In the genomic region with DNA sequence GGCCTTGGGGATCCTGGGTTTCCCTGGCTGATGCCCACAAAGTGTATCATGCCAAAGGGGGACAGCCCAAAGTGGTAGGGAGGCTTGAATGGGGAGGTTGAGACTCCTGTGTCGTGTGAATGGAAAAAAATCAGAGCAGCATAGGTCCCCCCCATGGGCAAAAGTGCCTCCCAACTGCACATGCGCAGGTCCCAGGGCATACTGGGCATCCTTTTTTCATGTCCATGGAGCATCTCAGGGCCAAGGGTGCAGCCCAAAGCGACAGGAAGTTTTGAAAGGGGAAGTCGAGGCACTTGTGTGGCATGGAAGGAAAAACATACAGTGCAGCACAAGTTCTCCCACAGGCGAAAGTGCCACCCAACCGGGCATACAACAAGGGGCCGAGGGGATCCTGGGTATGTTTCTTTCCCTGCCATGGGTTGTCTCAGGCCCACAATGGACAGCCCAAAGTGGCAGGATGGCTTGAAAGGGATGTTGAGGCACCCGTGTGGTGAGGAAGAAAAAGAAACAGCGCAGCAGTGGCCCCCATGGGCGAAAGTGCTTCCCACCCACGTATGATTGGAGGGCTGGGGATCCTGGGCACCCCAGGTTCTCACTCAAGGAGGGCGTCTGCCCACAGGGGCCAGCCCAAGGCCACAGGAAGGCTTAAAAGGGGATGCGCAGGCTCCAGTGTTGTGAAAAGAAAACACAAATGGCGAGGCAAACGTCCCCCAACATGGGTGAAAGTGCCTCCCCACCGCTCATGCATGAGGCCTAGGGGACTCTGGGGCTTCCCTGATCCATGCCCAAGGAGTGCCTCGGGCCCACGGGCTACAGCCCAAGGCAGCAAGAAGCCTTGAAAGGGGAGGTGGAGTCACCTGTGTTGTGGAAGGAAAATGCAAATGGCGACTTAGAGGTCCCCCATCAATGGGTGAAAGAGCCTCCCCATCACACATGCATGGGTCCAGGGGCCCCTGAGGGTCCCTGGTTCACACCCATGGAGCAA, we compare ENCODE assay signal across 24 cellular contexts.
DNase-seq lines count a peak whose midpoint lies in the region; ATAC-seq and TF ChIP-seq lines count a peak whose summit lies in the region.
"Had no signal": no experiment of that assay in that cellular context is flagged by ENCODE, and none has a peak within 500 bp of the region (broad histone marks: within the 10 kb centered on the region; RNA-seq: fewer than 3 reads in every experiment).

No MANE protein-coding gene starts in this region.

- TF ChIP-seq POLR2A in vagina (IDR thresholded peaks at IDR 0.05) = no peak

- no peak overlapping the region for H3K27ac Mint-ChIP-seq in osteocyte (ENCODE audit: unreplicated experiment)
- H3K27ac Mint-ChIP-seq: activated naive CD4-positive, alpha-beta T cell treated with anti-CD3 and anti-CD28 coated beads, Interleukin-2, amount 50 U/mL, for 24 hours; HFFc6; mesothelial cell of epicardium; nephron progenitor cell had no signal

- no peak overlapping the region for H2AFZ ChIP-seq in OCI-LY7 (ENCODE audit: low read length)

- DNase-seq in activated naive CD4-positive, alpha-beta T cell treated with anti-CD3 and anti-CD28 coated beads, Interleukin-2, amount 50 U/mL, for 16 hours = peak; percentile 4
- no peak for DNase-seq in activated naive CD4-positive, alpha-beta T cell treated with Interleukin-2 at 50 U/mL for 16 hours
- peak; percentile 53 for DNase-seq in coronary artery (ENCODE audit: low spot score)
- peak; percentile 71 for DNase-seq in osteocyte (ENCODE audit: extremely low spot score, unreplicated experiment)
- peak; percentile 60 to 67 for DNase-seq in vagina (ENCODE audit: extremely low spot score in 2 of 2)
- no peak for DNase-seq in KG1 (lab: John Stamatoyannopoulos, UW)
- DNase-seq in OCI-LY7 (ENCODE audit: low spot score) = no peak
- DNase-seq: activated CD4-positive, alpha-beta T cell treated with anti-CD3 and anti-CD28 coated beads for 48 hours; effector CD8-positive, alpha-beta T cell; HFFc6; MM.1S; NCI-H146; NCI-H2171; NCI-H69; nephron progenitor cell; SHP77 treated with DMSO at 0.1 percent for 48 hours; small intestine; stimulated activated CD4-positive, alpha-beta T cell treated with anti-CD3 and anti-CD28 coated beads, Interleukin-4, amount 100 ng/mL, for 24 hours; stimulated activated naive CD8-positive, alpha-beta T cell treated with anti-CD3 and anti-CD28 coated beads, Interleukin-15, amount 100 ng/mL, for 72 hours had no signal

- H4K20me1 ChIP-seq in OCI-LY7 (ENCODE audit: insufficient read depth, low read length) = no peaks in the 10 kb centered on the region

- no peaks in the 10 kb centered on the region for H3K27me3 Mint-ChIP-seq in osteocyte (ENCODE audit: unreplicated experiment)
- H3K27me3 Mint-ChIP-seq: activated naive CD4-positive, alpha-beta T cell treated with anti-CD3 and anti-CD28 coated beads, Interleukin-2, amount 50 U/mL, for 24 hours; stimulated activated naive CD8-positive, alpha-beta T cell treated with anti-CD3 and anti-CD28 coated beads, Interleukin-15, amount 100 ng/mL, for 72 hours had no signal

- intact Hi-C loops in vagina (cut with DNase I) (no loop called here), OCI-LY7 (cut with micrococcal nuclease; ENCODE audit: unreplicated experiment) (no loop called here)

- no peaks in the 10 kb centered on the region for H3K4me1 Mint-ChIP-seq in osteocyte (ENCODE audit: unreplicated experiment)
- H3K4me1 Mint-ChIP-seq: activated naive CD4-positive, alpha-beta T cell treated with anti-CD3 and anti-CD28 coated beads, Interleukin-2, amount 50 U/mL, for 24 hours; mesothelial cell of epicardium; nephron progenitor cell; stimulated activated naive CD8-positive, alpha-beta T cell treated with anti-CD3 and anti-CD28 coated beads, Interleukin-15, amount 100 ng/mL, for 72 hours had no signal

- H3K9me3 ChIP-seq in vagina = peaks cover 17% of the 10 kb centered on the region
- H3K9me3 ChIP-seq in OCI-LY7 (ENCODE audit: low read length) = peaks cover 35% of the 10 kb centered on the region; the same call in 1 of the 2 replicates
- H3K9me3 ChIP-seq: prostate gland had no signal

- POLR2A ChIA-PET in OCI-LY7 (lab: Charles Lee) = interaction anchor here (0.6 to 0.7 kb wide), 2 partner anchors 16 to 401 kb away, joined by 3 read pairs; no protein-coding TSS in a partner anchor

- no peaks in the 10 kb centered on the region for H3K27me3 ChIP-seq in vagina

- no peaks in the 10 kb centered on the region for H3K79me2 ChIP-seq in OCI-LY7 (ENCODE audit: insufficient read depth, low read depth, low read length)

- H3K36me3 Mint-ChIP-seq in osteocyte (ENCODE audit: unreplicated experiment) = no peaks in the 10 kb centered on the region
- H3K36me3 Mint-ChIP-seq: activated naive CD4-positive, alpha-beta T cell treated with anti-CD3 and anti-CD28 coated beads, Interleukin-2, amount 50 U/mL, for 24 hours had no signal

- H3K9me2 ChIP-seq in OCI-LY7 (ENCODE audit: insufficient read depth, low read length) = no peaks in the 10 kb centered on the region

- H3K27ac ChIP-seq in coronary artery (no peak overlapping the region), vagina (no peak overlapping the region), OCI-LY7 (ENCODE audit: low read depth, low read length, poor library complexity, severe bottlenecking) (no peak overlapping the region)
- H3K27ac ChIP-seq: prostate gland had no signal

- TF ChIP-seq CTCF in coronary artery (IDR thresholded peaks at IDR 0.05) (no peak), osteocyte (IDR thresholded peaks at IDR 0.05) (no peak), vagina (IDR thresholded peaks at IDR 0.05) (no peak), OCI-LY7 (conservative IDR thresholded peaks at IDR 0.05; ENCODE audit: low read length) (no peak)

- no peak overlapping the region for H3K4me2 ChIP-seq in OCI-LY7 (ENCODE audit: low read length)

- no peak overlapping the region for H3K4me3 Mint-ChIP-seq in osteocyte (ENCODE audit: unreplicated experiment)
- H3K4me3 Mint-ChIP-seq: activated naive CD4-positive, alpha-beta T cell treated with anti-CD3 and anti-CD28 coated beads, Interleukin-2, amount 50 U/mL, for 24 hours; HFFc6; mesothelial cell of epicardium; nephron progenitor cell; stimulated activated naive CD8-positive, alpha-beta T cell treated with anti-CD3 and anti-CD28 coated beads, Interleukin-15, amount 100 ng/mL, for 72 hours had no signal

- H3K9me3 Mint-ChIP-seq in osteocyte (ENCODE audit: unreplicated experiment) = peaks cover 28% of the 10 kb centered on the region

- H3K4me1 ChIP-seq in vagina (no peaks in the 10 kb centered on the region), OCI-LY7 (ENCODE audit: insufficient read depth, low read length, poor library complexity, severe bottlenecking) (no peaks in the 10 kb centered on the region)
- H3K4me1 ChIP-seq: prostate gland had no signal

- no TSS peak for BruUV-seq in OCI-LY7 (replicated peaks; lab: Mats Ljungman, UMichigan)

- CTCF ChIA-PET in OCI-LY7 (lab: Charles Lee; ENCODE audit: unreplicated experiment) = no interaction called here

- H3K36me3 ChIP-seq in vagina (no peaks in the 10 kb centered on the region), OCI-LY7 (ENCODE audit: insufficient read depth, low read length) (no peaks in the 10 kb centered on the region)
- H3K36me3 ChIP-seq: prostate gland had no signal

- no peak overlapping the region for H3K4me3 ChIP-seq in coronary artery
- no peak overlapping the region for H3K4me3 ChIP-seq in vagina
- no peak overlapping the region for H3K4me3 ChIP-seq in OCI-LY7 (ENCODE audit: low read depth, low read length, poor library complexity, severe bottlenecking)
- H3K4me3 ChIP-seq: prostate gland had no signal

- ATAC-seq in HG03045 (IDR thresholded peaks at IDR 0.05; ENCODE audit: unreplicated experiment) = no peak
- ATAC-seq: esophagus mucosa; stimulated activated naive CD8-positive, alpha-beta T cell treated with anti-CD3 and anti-CD28 coated beads, Interleukin-15, amount 100 ng/mL, for 72 hours had no signal

Comparison
In these comparisons a context has a peak if more than half of its experiments do, and no peak if none do; other contexts are left out.
1. DNase-seq: peak in activated naive CD4-positive, alpha-beta T cell treated with anti-CD3 and anti-CD28 coated beads, Interleukin-2, amount 50 U/mL, for 16 hours (single experiment), coronary artery (single experiment), osteocyte (single experiment) and vagina (2 of 2); none in activated naive CD4-positive, alpha-beta T cell treated with Interleukin-2 at 50 U/mL for 16 hours (single experiment), KG1 (single experiment) and OCI-LY7 (single experiment).